In genomic region chr22:31126128-31126868, GRCh38 we compare ENCODE assay signal across 16 cellular contexts. TPM values are rescaled to one million over a fixed set of nuclear protein-coding genes. Genes with fewer than 3 reads are reported as not detected.
"Had no signal": no experiment of that assay in that cellular context is flagged by ENCODE, and none has a peak within 500 bp of the region (broad histone marks: within the 10 kb centered on the region; RNA-seq: fewer than 3 reads in every experiment).

No MANE protein-coding gene starts in this region.

- H3K36me3 ChIP-seq: brain microvascular endothelial cell, vagina had no signal

- H3K4me3 Mint-ChIP-seq: activated CD8-positive, alpha-beta memory T cell treated with anti-CD3 and anti-CD28 coated beads, Interleukin-2, amount 10 ng/mL, durations not matched to agents 7 days and 5 days; activated naive CD8-positive, alpha-beta T cell treated with anti-CD3 and anti-CD28 coated beads for 36 hours; activated T-cell treated with anti-CD3 and anti-CD28 coated beads, Interleukin-2, amount 50 U/mL, for 24 hours; effector memory CD8-positive, alpha-beta T cell; stimulated activated effector memory CD8-positive, alpha-beta T cell treated with anti-CD3 and anti-CD28 coated beads, Interleukin-12 subunit alpha, Interleukin-12 subunit beta, amount 100 ng/mL, for 72 hours had no signal

- H3K9me3 Mint-ChIP-seq: activated naive CD8-positive, alpha-beta T cell treated with anti-CD3 and anti-CD28 coated beads for 36 hours; activated T-cell treated with anti-CD3 and anti-CD28 coated beads, Interleukin-2, amount 50 U/mL, for 24 hours; dendritic cell treated with granulocyte-macrophage colony-stimulating factor and Interleukin-4, amounts not matched to agents 40 ng/mL and 50 ng/mL, for 4 days; effector memory CD8-positive, alpha-beta T cell; stimulated activated effector memory CD8-positive, alpha-beta T cell treated with anti-CD3 and anti-CD28 coated beads, Interleukin-12 subunit alpha, Interleukin-12 subunit beta, amount 100 ng/mL, for 72 hours had no signal

- H3K4me3 ChIP-seq: hepatocyte, tibial nerve, vagina had no signal

- ATAC-seq: activated CD8-positive, alpha-beta memory T cell treated with anti-CD3 and anti-CD28 coated beads, Interleukin-2, amount 10 ng/mL, durations not matched to agents 7 days and 5 days; effector memory CD8-positive, alpha-beta T cell; right cardiac atrium; stimulated activated effector memory CD8-positive, alpha-beta T cell treated with anti-CD3 and anti-CD28 coated beads, Interleukin-12 subunit alpha, Interleukin-12 subunit beta, amount 100 ng/mL, for 72 hours had no signal

- H3K36me3 Mint-ChIP-seq: activated CD8-positive, alpha-beta memory T cell treated with anti-CD3 and anti-CD28 coated beads, Interleukin-2, amount 10 ng/mL, durations not matched to agents 7 days and 5 days; activated naive CD8-positive, alpha-beta T cell treated with anti-CD3 and anti-CD28 coated beads for 36 hours; stimulated activated effector memory CD8-positive, alpha-beta T cell treated with anti-CD3 and anti-CD28 coated beads, Interleukin-12 subunit alpha, Interleukin-12 subunit beta, amount 100 ng/mL, for 72 hours had no signal

- H3K27me3 ChIP-seq: brain microvascular endothelial cell, hepatocyte, tibial nerve, vagina had no signal

- H3K27me3 Mint-ChIP-seq: activated CD8-positive, alpha-beta memory T cell treated with anti-CD3 and anti-CD28 coated beads, Interleukin-2, amount 10 ng/mL, durations not matched to agents 7 days and 5 days had no signal

- H3K27ac ChIP-seq: brain microvascular endothelial cell, hepatocyte, tibial nerve, vagina had no signal

- H3K27ac Mint-ChIP-seq: activated CD8-positive, alpha-beta memory T cell treated with anti-CD3 and anti-CD28 coated beads, Interleukin-2, amount 10 ng/mL, durations not matched to agents 7 days and 5 days; activated naive CD8-positive, alpha-beta T cell treated with anti-CD3 and anti-CD28 coated beads for 36 hours; activated T-cell treated with anti-CD3 and anti-CD28 coated beads, Interleukin-2, amount 50 U/mL, for 24 hours; dendritic cell treated with granulocyte-macrophage colony-stimulating factor and Interleukin-4, amounts not matched to agents 40 ng/mL and 50 ng/mL, for 4 days; effector memory CD8-positive, alpha-beta T cell had no signal

- H3K4me1 Mint-ChIP-seq: activated CD8-positive, alpha-beta memory T cell treated with anti-CD3 and anti-CD28 coated beads, Interleukin-2, amount 10 ng/mL, durations not matched to agents 7 days and 5 days; activated naive CD8-positive, alpha-beta T cell treated with anti-CD3 and anti-CD28 coated beads for 36 hours had no signal

- H3K9me3 ChIP-seq: tibial nerve, vagina had no signal

- DNase-seq: activated CD4-positive, alpha-beta T cell treated with anti-CD3 and anti-CD28 coated beads, Interleukin-2, amount 50 U/mL, for 48 hours; activated CD4-positive, CD25-positive, alpha-beta regulatory T cell treated with anti-CD3 and anti-CD28 coated beads, Interleukin-2, amount 50 U/mL, for 72 hours; activated CD8-positive, alpha-beta memory T cell treated with anti-CD3 and anti-CD28 coated beads, Interleukin-2, amount 10 ng/mL, durations not matched to agents 7 days and 5 days; activated effector memory CD4-positive, alpha-beta T cell treated with anti-CD3 and anti-CD28 coated beads, Interleukin-2, amount 50 U/mL, for 16 hours; activated naive CD8-positive, alpha-beta T cell treated with anti-CD3 and anti-CD28 coated beads for 36 hours; activated T-cell treated with anti-CD3 and anti-CD28 coated beads, Interleukin-2, amount 50 U/mL, for 24 hours; brain microvascular endothelial cell; effector memory CD8-positive, alpha-beta T cell; erythroblast; small intestine had no signal

RNA-seq across cellular contexts. Expression of gene PLA2G3, which starts 14.0 kb away (rescaled TPM):
- total RNA-seq: activated CD8-positive, alpha-beta memory T cell treated with anti-CD3 and anti-CD28 coated beads, Interleukin-2, amount 10 ng/mL, durations not matched to agents 7 days and 5 days; activated naive CD8-positive, alpha-beta T cell treated with anti-CD3 and anti-CD28 coated beads for 36 hours; right cardiac atrium; tibial nerve had no signal
- polyA plus RNA-seq: right cardiac atrium had no signal
